14 cellular contexts compared by ENCODE assay signal in the genomic region with DNA sequence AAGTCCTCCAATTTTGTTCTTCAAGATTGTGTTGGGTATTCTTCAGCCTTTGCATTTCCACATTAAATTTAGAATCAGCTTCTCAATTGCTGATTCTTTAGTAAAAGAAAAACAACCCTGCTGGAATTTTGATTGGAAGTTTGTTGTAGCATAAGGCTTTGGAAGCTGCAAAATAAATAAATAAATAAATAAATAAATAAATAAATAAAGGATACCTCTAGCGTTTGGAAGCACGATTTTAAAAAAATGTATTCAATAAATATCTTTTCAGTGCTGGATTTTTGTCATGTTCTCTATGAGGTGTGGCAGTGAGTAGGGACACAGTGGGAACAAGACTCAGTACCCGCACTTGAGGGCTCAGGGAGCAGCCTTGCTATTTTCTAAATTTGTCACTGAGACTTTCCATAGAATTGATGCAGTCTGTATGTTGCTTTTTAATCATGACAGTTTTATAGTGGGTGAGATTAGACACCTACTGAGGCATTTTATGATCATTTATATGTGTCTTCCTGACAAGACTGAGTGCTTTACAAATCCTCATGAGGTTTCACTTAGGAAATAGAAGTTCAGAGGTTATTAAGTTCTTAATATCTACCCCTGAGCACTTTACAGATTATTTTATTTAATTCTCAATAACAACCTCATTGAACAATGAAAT. TPM values are rescaled to one million over a fixed set of nuclear protein-coding genes. Genes with fewer than 3 reads are reported as not detected.
"Had no signal": no experiment of that assay in that cellular context is flagged by ENCODE, and none has a peak within 500 bp of the region (broad histone marks: within the 10 kb centered on the region; RNA-seq: fewer than 3 reads in every experiment).

No MANE protein-coding gene starts in this region.

- H3K4me3 ChIP-seq: K562 had no signal

- H3K27ac ChIP-seq: HL-60, KMS-11 had no signal

- DNase-seq: IMR-90, Karpas-422, Kasumi-1, KBM-7, KG1 had no signal

- H3K4me2 ChIP-seq: KMS-11 had no signal

- FAIRE-seq: HepG2, HTR-8/SVneo had no signal

- ATAC-seq: HepG2, K562 had no signal

RNA-seq across cellular contexts. Expression of a gene that starts 51.4 kb away (rescaled TPM):
- total RNA-seq: HepG2, HT-29, HT1080, IMR-90, LHCN-M2 had no signal
- polyA plus RNA-seq: HepG2, IgD-negative memory B cell, IMR-90 had no signal
